Comparison of ENCODE assay signal across 9 cellular contexts in genomic region chr22:41857160-41857859, GRCh38. TPM values are rescaled to one million over a fixed set of nuclear protein-coding genes. Genes with fewer than 3 reads are reported as not detected.
DNase-seq lines count a peak whose midpoint lies in the region; ATAC-seq and TF ChIP-seq lines count a peak whose summit lies in the region.
"Had no signal": no experiment of that assay in that cellular context is flagged by ENCODE, and none has a peak within 500 bp of the region (broad histone marks: within the 10 kb centered on the region; RNA-seq: fewer than 3 reads in every experiment).

No MANE protein-coding gene starts in this region.

- no peak overlapping the region for H3K27ac ChIP-seq in suprapubic skin

- H3K9me3 ChIP-seq in suprapubic skin: no peaks in the 10 kb centered on the region

- no peaks in the 10 kb centered on the region for H3K36me3 ChIP-seq in suprapubic skin

- H3K4me3 Mint-ChIP-seq in endothelial cell (ENCODE audit: unreplicated experiment): no peak overlapping the region
- peak overlapping the region; percentile 64 for H3K4me3 Mint-ChIP-seq in natural killer cell treated with Interleukin-12 subunit alpha and Interleukin-12 subunit beta and Interleukin-15 and Interleukin-18, amount 100 ng/mL, for 72 hours

- TF ChIP-seq CTCF in endothelial cell (IDR thresholded peaks at IDR 0.05; ENCODE audit: unreplicated experiment): peak; percentile 64
- TF ChIP-seq CTCF in suprapubic skin (IDR thresholded peaks at IDR 0.05): peak; percentile 22 to 27

- 69% methylated on average over 7 of the region's 7 CpGs for WGBS in suprapubic skin

- H3K27ac Mint-ChIP-seq in endothelial cell (ENCODE audit: unreplicated experiment): peak overlapping the region; percentile 1
- peak overlapping the region; percentile 88 to 95 for H3K27ac Mint-ChIP-seq in natural killer cell treated with Interleukin-12 subunit alpha and Interleukin-12 subunit beta and Interleukin-15 and Interleukin-18, amount 100 ng/mL, for 72 hours

- H3K4me1 ChIP-seq in suprapubic skin: peaks cover 19% of the 10 kb centered on the region

- H3K27me3 ChIP-seq in suprapubic skin: no peaks in the 10 kb centered on the region

- ATAC-seq in natural killer cell treated with Interleukin-12 subunit alpha and Interleukin-12 subunit beta and Interleukin-15 and Interleukin-18, amount 100 ng/mL, for 72 hours: peak; percentile 94 to 95

- H3K36me3 Mint-ChIP-seq in endothelial cell (ENCODE audit: low read depth, unreplicated experiment): no peaks in the 10 kb centered on the region
- no peaks in the 10 kb centered on the region for H3K36me3 Mint-ChIP-seq in natural killer cell treated with Interleukin-12 subunit alpha and Interleukin-12 subunit beta and Interleukin-15 and Interleukin-18, amount 100 ng/mL, for 72 hours

- H3K4me1 Mint-ChIP-seq in endothelial cell (ENCODE audit: unreplicated experiment): peaks cover 7% of the 10 kb centered on the region
- peaks cover 40 to 57% of the 10 kb centered on the region in 2 donors for H3K4me1 Mint-ChIP-seq in natural killer cell treated with Interleukin-12 subunit alpha and Interleukin-12 subunit beta and Interleukin-15 and Interleukin-18, amount 100 ng/mL, for 72 hours (ENCODE audit: low read depth in 2 of 2)

- no peaks in the 10 kb centered on the region for H3K27me3 Mint-ChIP-seq in endothelial cell (ENCODE audit: unreplicated experiment)
- no peaks in the 10 kb centered on the region for H3K27me3 Mint-ChIP-seq in natural killer cell treated with Interleukin-12 subunit alpha and Interleukin-12 subunit beta and Interleukin-15 and Interleukin-18, amount 100 ng/mL, for 72 hours

- no peak overlapping the region for H3K4me3 ChIP-seq in suprapubic skin

- TF ChIP-seq EP300 in suprapubic skin (IDR thresholded peaks at IDR 0.05): no peak

- no peak for TF ChIP-seq POLR2A in suprapubic skin (IDR thresholded peaks at IDR 0.05)

- DNase-seq in NCI-H82 (lab: John Stamatoyannopoulos, UW) (peak; percentile 61), NCI-H82 treated with DMSO at 0.1 percent for 48 hours (lab: John Stamatoyannopoulos, UW; ENCODE audit: unreplicated experiment) (no peak), NOMO-1 (lab: John Stamatoyannopoulos, UW; ENCODE audit: unreplicated experiment in 2 of 2) (peak; percentile 50 to 77), endothelial cell (ENCODE audit: low spot score) (peak; percentile 70), suprapubic skin (ENCODE audit: low spot score in 2 of 2) (no peak), LoVo (ENCODE audit: low spot score) (no peak)
- peak; percentile 79 for DNase-seq in activated CD8-positive, alpha-beta memory T cell treated with anti-CD3 and anti-CD28 coated beads for 24 hours
- DNase-seq in natural killer cell treated with Interleukin-12 subunit alpha and Interleukin-12 subunit beta and Interleukin-15 and Interleukin-18, amount 100 ng/mL, for 72 hours (ENCODE audit: low spot score): peak; percentile 93

- no peaks in the 10 kb centered on the region for H3K9me3 Mint-ChIP-seq in endothelial cell (ENCODE audit: unreplicated experiment)
- H3K9me3 Mint-ChIP-seq in natural killer cell treated with Interleukin-12 subunit alpha and Interleukin-12 subunit beta and Interleukin-15 and Interleukin-18, amount 100 ng/mL, for 72 hours: no peaks in the 10 kb centered on the region

RNA-seq across cellular contexts. Expression of gene SREBF2, which starts 24.4 kb away (rescaled TPM):
- 200 TPM for total RNA-seq in endothelial cell (ENCODE audit: unreplicated experiment)
- total RNA-seq in natural killer cell treated with Interleukin-12 subunit alpha and Interleukin-12 subunit beta and Interleukin-15 and Interleukin-18, amount 100 ng/mL, for 72 hours: 100 to 1,000 TPM; 205 to 211 TPM
- 100 to 1,000 TPM in 3 of 4 donors, 10 to 100 TPM in 1; 97.5 to 160 (median 146) TPM for total RNA-seq in suprapubic skin

RNA-seq across cellular contexts. Expression of gene CCDC134, which starts 56.8 kb away (rescaled TPM):
- total RNA-seq in endothelial cell (ENCODE audit: unreplicated experiment): 8.8 TPM
- total RNA-seq in natural killer cell treated with Interleukin-12 subunit alpha and Interleukin-12 subunit beta and Interleukin-15 and Interleukin-18, amount 100 ng/mL, for 72 hours: 10 to 100 TPM; 25.1 to 26.3 TPM
- total RNA-seq in suprapubic skin: 10 to 100 TPM; 10.1 to 22.0 (median 15.2) TPM

RNA-seq across cellular contexts. Expression of gene SHISA8, which starts 57.6 kb away (rescaled TPM):
- 0.41 TPM for total RNA-seq in endothelial cell (ENCODE audit: unreplicated experiment)
- not detected for total RNA-seq in natural killer cell treated with Interleukin-12 subunit alpha and Interleukin-12 subunit beta and Interleukin-15 and Interleukin-18, amount 100 ng/mL, for 72 hours
- total RNA-seq in suprapubic skin: not detected
- total RNA-seq: temporal lobe had no signal

Comparison
In these comparisons a context has a peak if more than half of its experiments do, and no peak if none do; other contexts are left out.
1. DNase-seq: peak in NCI-H82 (single experiment), NOMO-1 (2 of 2), activated CD8-positive, alpha-beta memory T cell treated with anti-CD3 and anti-CD28 coated beads for 24 hours (single experiment), endothelial cell (single experiment) and natural killer cell treated with Interleukin-12 subunit alpha and Interleukin-12 subunit beta and Interleukin-15 and Interleukin-18, amount 100 ng/mL, for 72 hours (single experiment); none in NCI-H82 treated with DMSO at 0.1 percent for 48 hours (single experiment), suprapubic skin (0 of 2) and LoVo (single experiment).